Comparison of ENCODE assay signal across 15 cellular contexts in the genomic region with DNA sequence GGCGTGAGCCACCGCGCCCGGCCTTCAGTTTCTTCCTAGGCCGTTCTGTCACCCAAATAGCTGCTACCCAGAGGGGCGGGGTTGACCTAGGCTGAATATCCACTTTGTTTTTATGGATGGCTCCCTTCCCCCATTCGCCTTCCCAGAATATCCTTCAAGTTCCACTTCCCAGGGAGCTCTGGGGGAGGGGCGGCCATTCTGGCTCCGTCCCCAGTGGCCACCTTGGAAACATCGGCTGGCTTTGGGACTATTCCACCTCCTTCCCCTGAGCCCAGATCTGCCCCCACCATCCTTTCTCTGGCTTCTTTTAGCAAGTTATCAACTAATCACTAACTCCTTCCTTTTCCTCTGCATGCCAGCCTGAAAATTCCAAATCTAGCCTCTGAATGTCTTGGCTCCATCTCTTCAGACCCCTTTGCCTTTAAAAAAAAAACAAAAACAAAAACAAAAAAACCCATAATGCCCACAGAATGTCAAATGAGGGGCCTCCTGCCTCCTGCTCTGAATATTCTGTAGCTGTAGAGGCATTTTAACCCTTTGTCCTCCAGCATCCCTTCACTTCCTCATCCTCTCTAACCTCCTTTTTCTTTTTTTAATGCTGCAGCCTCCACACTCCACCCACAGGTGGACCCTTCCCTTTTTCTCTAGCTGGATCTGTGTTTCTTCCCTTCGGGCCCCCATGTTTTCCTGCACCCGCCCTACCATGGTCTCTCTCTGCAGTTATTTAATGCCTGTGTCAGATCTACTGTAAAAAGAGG. TPM values are rescaled to one million over a fixed set of nuclear protein-coding genes. Genes with fewer than 3 reads are reported as not detected.
A peak's percentile ranks its signal among the peaks of the same experiment; 100 is the strongest.
DNase-seq lines count a peak whose midpoint lies in the region; ATAC-seq, FAIRE-seq and TF ChIP-seq lines count a peak whose summit lies in the region.
"Had no signal": no experiment of that assay in that cellular context is flagged by ENCODE, and none has a peak within 500 bp of the region (broad histone marks: within the 10 kb centered on the region; RNA-seq: fewer than 3 reads in every experiment).

No MANE protein-coding gene starts in this region.

- TF ChIP-seq CTCF in OCI-LY7 (conservative IDR thresholded peaks at IDR 0.05; ENCODE audit: low read length): no peak

- H3K4me2 ChIP-seq in OCI-LY7 (ENCODE audit: low read length): no peak overlapping the region

- no peaks in the 10 kb centered on the region for H3K79me2 ChIP-seq in OCI-LY7 (ENCODE audit: insufficient read depth, low read depth, low read length)

- H3K27ac ChIP-seq in OCI-LY7 (ENCODE audit: low read depth, low read length, poor library complexity, severe bottlenecking): no peak overlapping the region
- H3K27ac ChIP-seq: stomach had no signal

- BruUV-seq in OCI-LY7 (replicated peaks; lab: Mats Ljungman, UMichigan): no TSS peak

- H3K4me3 ChIP-seq in iPS-15b (ENCODE audit: low read depth, low read length): peak overlapping the region; percentile 58
- H3K4me3 ChIP-seq in OCI-LY7 (ENCODE audit: low read depth, low read length, poor library complexity, severe bottlenecking): no peak overlapping the region
- H3K4me3 ChIP-seq: K562, lung, stomach had no signal

- peaks cover 13% of the 10 kb centered on the region for H3K27me3 ChIP-seq in iPS-15b (ENCODE audit: control insufficient read depth, insufficient read depth, low read length)

- no peak for FAIRE-seq in GM12891 (lab: Jason Lieb, UNC)
- FAIRE-seq: K562 had no signal

- no peak overlapping the region for H2AFZ ChIP-seq in OCI-LY7 (ENCODE audit: low read length)

- no peak for ATAC-seq in HG03565 (IDR thresholded peaks at IDR 0.05; ENCODE audit: unreplicated experiment)
- no peak for ATAC-seq in GM18867 (IDR thresholded peaks at IDR 0.05; ENCODE audit: unreplicated experiment)
- ATAC-seq: K562 had no signal

- H4K20me1 ChIP-seq in OCI-LY7 (ENCODE audit: insufficient read depth, low read length): no peaks in the 10 kb centered on the region

- POLR2A ChIA-PET in OCI-LY7 (lab: Charles Lee): interaction anchor here (0.6 to 0.7 kb wide), 2 partner anchors 138 to 203 kb away, joined by 3 to 4 read pairs; no protein-coding TSS in a partner anchor

- no peaks in the 10 kb centered on the region for H3K9me3 ChIP-seq in iPS-15b (ENCODE audit: control insufficient read depth, insufficient read depth, low read length)
- no peaks in the 10 kb centered on the region for H3K9me3 ChIP-seq in OCI-LY7 (ENCODE audit: low read length)
- H3K9me3 ChIP-seq: stomach had no signal

- peaks cover 13% of the 10 kb centered on the region for H3K4me1 ChIP-seq in iPS-15b (ENCODE audit: control insufficient read depth, insufficient read depth, low read length)
- H3K4me1 ChIP-seq in OCI-LY7 (ENCODE audit: insufficient read depth, low read length, poor library complexity, severe bottlenecking): no peaks in the 10 kb centered on the region

- no peak for TF ChIP-seq POLR2A in GM12891 (IDR thresholded peaks at IDR 0.05; ENCODE audit: low read depth, low read length)

- intact Hi-C loops in posterior cingulate gyrus (cut with DNase I) (no loop called here), OCI-LY7 (cut with micrococcal nuclease; ENCODE audit: unreplicated experiment) (no loop called here)

- H3K9ac ChIP-seq in iPS-15b (ENCODE audit: low read depth, low read length): peak overlapping the region; percentile 65

- CTCF ChIA-PET in OCI-LY7 (lab: Charles Lee; ENCODE audit: unreplicated experiment): no interaction called here

- H3K36me3 ChIP-seq in iPS-15b (ENCODE audit: control insufficient read depth, insufficient read depth, low read length) (peaks cover 4% of the 10 kb centered on the region), OCI-LY7 (ENCODE audit: insufficient read depth, low read length) (no peaks in the 10 kb centered on the region)
- H3K36me3 ChIP-seq: stomach had no signal

- no peak for DNase-seq in GM12891 (ENCODE audit: insufficient read length, low spot score)
- DNase-seq in cerebellum (ENCODE audit: low spot score): peak; percentile 57
- DNase-seq in posterior cingulate gyrus: peak in 9 of 10 donors; percentile 29 to 88 (median 50)
- no peak for DNase-seq in dermis blood vessel endothelial cell
- DNase-seq in OCI-LY7 (ENCODE audit: low spot score): no peak
- DNase-seq: AML-193; effector memory CD4-positive, alpha-beta T cell; NCI-H524 treated with DMSO at 0.1 percent for 48 hours; stomach had no signal

- no peaks in the 10 kb centered on the region for H3K9me2 ChIP-seq in OCI-LY7 (ENCODE audit: insufficient read depth, low read length)

TF ChIP-seq in GM12891, 5 proteins besides CTCF, POLR2A, EP300 and RAD21:
- TF ChIP-seq POU2F2 (IDR thresholded peaks at IDR 0.05; ENCODE audit: low read depth, low read length): no peak
- peak; percentile 21; the same call in 1 of the 2 replicates for TF ChIP-seq SPI1 (IDR thresholded peaks at IDR 0.05; ENCODE audit: low read depth, low read length)

RNA-seq across cellular contexts. Expression of a gene that starts 6.4 kb away (rescaled TPM):
- 0.15 TPM for polyA plus RNA-seq in GM12891 (2012; ENCODE audit: low read depth, missing spikeins)
- total RNA-seq in cerebellum (12.8 TPM), dermis blood vessel endothelial cell (not detected in 2 replicates), OCI-LY7 (2022) (not detected in 2 replicates)
- total RNA-seq in OCI-LY7 (2014; rRNA removed; shearing (Covaris generic)): not detected in 2 replicates

RNA-seq across cellular contexts. Expression of a gene that starts 27.2 kb away (rescaled TPM):
- polyA plus RNA-seq in GM12891 (2012; ENCODE audit: low read depth, missing spikeins): 0.10 TPM
- total RNA-seq in cerebellum: 0.64 TPM
- 0.51 TPM in 1 of 2 replicates, not detected in the other for total RNA-seq in dermis blood vessel endothelial cell
- not detected in 2 replicates for total RNA-seq in OCI-LY7 (2014; rRNA removed; shearing (Covaris generic))
- total RNA-seq in OCI-LY7 (2022): 0.50 and 0.53 TPM in 2 replicates
- total RNA-seq: activated T-helper 1 cell treated with anti-CD3 and anti-CD28 coated beads, Interleukin-12 subunit alpha, Interleukin-12 subunit beta, Interleukin-2, Interleukin-4 antibody, amounts not matched to agents 30 ng/mL and 10 ng/mL and 1 ng/mL, durations not matched to agents 14 hours and 24 hours and 36 hours; K562 had no signal
- polyA plus RNA-seq: K562 had no signal

RNA-seq across cellular contexts. Expression of a gene that starts 29.5 kb away (rescaled TPM):
- polyA plus RNA-seq in GM12891 (2012; ENCODE audit: low read depth, missing spikeins): 49.3 TPM
- total RNA-seq in cerebellum: 20.5 TPM
- 20.8 and 31.5 TPM in 2 replicates for total RNA-seq in dermis blood vessel endothelial cell
- total RNA-seq in OCI-LY7 (2014; rRNA removed; shearing (Covaris generic)): 16.0 and 16.9 TPM in 2 replicates
- 37.3 and 41.1 TPM in 2 replicates for total RNA-seq in OCI-LY7 (2022)

RNA-seq across cellular contexts. Expression of a gene that starts 30.2 kb away (rescaled TPM):
- 65.0 TPM for polyA plus RNA-seq in GM12891 (2012; ENCODE audit: low read depth, missing spikeins)
- total RNA-seq in cerebellum (12.5 TPM), dermis blood vessel endothelial cell (36.1 and 69.7 TPM in 2 replicates), OCI-LY7 (2022) (172 and 195 TPM in 2 replicates)
- 52.9 and 69.2 TPM in 2 replicates for total RNA-seq in OCI-LY7 (2014; rRNA removed; shearing (Covaris generic))

RNA-seq across cellular contexts. Expression of a gene that starts 31.1 kb away (rescaled TPM):
- polyA plus RNA-seq in GM12891 (2012; ENCODE audit: low read depth, missing spikeins): 14.5 TPM
- total RNA-seq in cerebellum: 6.2 TPM
- total RNA-seq in dermis blood vessel endothelial cell: 7.1 and 11.2 TPM in 2 replicates
- 30.7 and 39.3 TPM in 2 replicates for total RNA-seq in OCI-LY7 (2014; rRNA removed; shearing (Covaris generic))
- total RNA-seq in OCI-LY7 (2022): 24.8 and 27.4 TPM in 2 replicates

Comparison
In these comparisons a context has a peak if more than half of its experiments do, and no peak if none do; other contexts are left out.
1. DNase-seq: peak in cerebellum (single experiment) and posterior cingulate gyrus (9 of 10); none in GM12891 (single experiment), dermis blood vessel endothelial cell (single experiment) and OCI-LY7 (single experiment).
2. RNA of a gene that starts 6.4 kb away (total RNA-seq): 12.8 TPM in cerebellum (single experiment); not detected in dermis blood vessel endothelial cell and not detected in OCI-LY7; every median in the first group is over 10 times any median in the second.